ENCODE assay signal across 9 cellular contexts in the genomic region with DNA sequence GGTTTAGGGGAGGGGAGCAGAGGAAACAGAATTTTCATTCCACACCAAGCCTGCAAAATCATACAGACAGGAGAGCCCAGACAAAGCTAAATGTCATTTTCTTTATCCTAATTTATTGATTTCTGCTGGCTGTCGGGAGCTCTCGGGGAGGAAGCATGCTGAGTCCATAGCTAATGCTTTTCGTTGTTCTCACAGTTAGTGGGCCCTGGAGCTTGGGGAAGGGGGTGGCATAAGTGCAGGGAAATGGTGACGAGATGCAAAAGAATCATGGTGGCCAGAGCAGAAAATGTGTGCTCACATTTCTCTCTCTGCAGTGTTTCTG.
DNase-seq lines count a peak whose midpoint lies in the region; ATAC-seq, FAIRE-seq and TF ChIP-seq lines count a peak whose summit lies in the region.
"Had no signal": no experiment of that assay in that cellular context is flagged by ENCODE, and none has a peak within 500 bp of the region (broad histone marks: within the 10 kb centered on the region; RNA-seq: fewer than 3 reads in every experiment).

No MANE protein-coding gene starts in this region.

- H3K9me2 ChIP-seq in SK-N-SH = no peaks in the 10 kb centered on the region

- H3K9me3 ChIP-seq in SK-N-SH (no peaks in the 10 kb centered on the region), keratinocyte (ENCODE audit: control insufficient read depth, low read depth, low read length) (no peaks in the 10 kb centered on the region), stomach (no peaks in the 10 kb centered on the region)

- H3K36me3 Mint-ChIP-seq in WTC11 = no peaks in the 10 kb centered on the region

- no peak for DNase-seq in SK-N-SH
- DNase-seq in WTC11 (ENCODE audit: low spot score) = no peak
- no peak for DNase-seq in keratinocyte (ENCODE audit: low read depth, low spot score)
- DNase-seq in stomach = no peak
- DNase-seq in NCI-H69 (lab: John Stamatoyannopoulos, UW) = no peak
- no peak for DNase-seq in inferior parietal cortex (ENCODE audit: extremely low spot score)
- no peak for DNase-seq in NCI-H2196 (lab: John Stamatoyannopoulos, UW; ENCODE audit: unreplicated experiment)
- DNase-seq: activated CD8-positive, alpha-beta memory T cell treated with anti-CD3 and anti-CD28 coated beads, Interleukin-2, amount 50 U/mL, for 4 hours had no signal

- intact Hi-C loops in stomach (cut with DNase I; ENCODE audit: low total_unique reads) = no loop called here

- H4K20me1 ChIP-seq in SK-N-SH (ENCODE audit: insufficient read depth) (no peaks in the 10 kb centered on the region), keratinocyte (ENCODE audit: control insufficient read depth, extremely low read depth, insufficient read depth, low read length) (no peaks in the 10 kb centered on the region)

- H3K27me3 ChIP-seq in SK-N-SH (ENCODE audit: insufficient read depth) (no peaks in the 10 kb centered on the region), keratinocyte (ENCODE audit: control insufficient read depth, extremely low read depth, insufficient read depth, low read length) (no peaks in the 10 kb centered on the region), stomach (no peaks in the 10 kb centered on the region)

- peaks cover 6% of the 10 kb centered on the region; the same call in 1 of the 2 replicates for H3K9me3 Mint-ChIP-seq in WTC11

- H3K4me3 ChIP-seq in SK-N-SH (ENCODE audit: low read depth in 2 of 2, low read length in 1 of 2) (no peak overlapping the region), keratinocyte (ENCODE audit: control insufficient read depth in 2 of 3, extremely low read depth in 1 of 3, insufficient read depth in 2 of 3, low read depth in 1 of 3, low read length in 3 of 3) (peak overlapping the region in 1 of 3 experiments; percentile 11), stomach (no peak overlapping the region)

- H3K9ac ChIP-seq in SK-N-SH (peak overlapping the region; percentile 56), keratinocyte (ENCODE audit: control insufficient read depth, extremely low read depth, insufficient read depth, low read length) (peak overlapping the region; percentile 38)

- FAIRE-seq in keratinocyte (lab: Jason Lieb, UNC) = no peak

- dilution Hi-C loops in keratinocyte (cut with MboI; ENCODE audit: extremely low pct_ligation_motif_present, low sequenced_read_pairs) = no loop called here

- H3K9me1 ChIP-seq in keratinocyte (ENCODE audit: control insufficient read depth, extremely low read depth, insufficient read depth, low read length) = no peaks in the 10 kb centered on the region

- H3K27ac ChIP-seq in SK-N-SH (ENCODE audit: low read depth in 2 of 2, low read length in 1 of 2) (peak overlapping the region; percentile 79 to 84), keratinocyte (ENCODE audit: control insufficient read depth, insufficient read depth, low read length) (peak overlapping the region; percentile 50), stomach (peak overlapping the region in 4 of 5 donors; percentile 67 to 77 (median 75))

- H3K27ac Mint-ChIP-seq in WTC11 = peak overlapping the region; percentile 76; the same call in 1 of the 2 replicates

- H3F3A ChIP-seq in SK-N-SH (replicated peaks; ENCODE audit: insufficient read depth) = peaks cover 8% of the 10 kb centered on the region

- ATAC-seq in SK-N-SH treated with all-trans-retinoic acid at 6 μM for 48 hours = no peak
- ATAC-seq in WTC11 = peak; percentile 38; the same call in 1 of the 2 replicates

- H3K36me3 ChIP-seq in SK-N-SH (replicated peaks in 1 of 2; ENCODE audit: control insufficient read depth in 1 of 2, insufficient read depth in 2 of 2, low read length in 1 of 2) (no peaks in the 10 kb centered on the region), keratinocyte (ENCODE audit: control insufficient read depth in 2 of 2, extremely low read depth in 1 of 2, insufficient read depth in 2 of 2, low read length in 2 of 2) (no peaks in the 10 kb centered on the region), stomach (no peaks in the 10 kb centered on the region)

- TF ChIP-seq RAD21 in SK-N-SH (IDR thresholded peaks at IDR 0.05; ENCODE audit: low read length) = no peak

- H3K79me2 ChIP-seq in SK-N-SH (ENCODE audit: insufficient read depth) = no peaks in the 10 kb centered on the region
- no peaks in the 10 kb centered on the region for H3K79me2 ChIP-seq in keratinocyte (ENCODE audit: control insufficient read depth, insufficient read depth, low read length)

- peaks cover 6% of the 10 kb centered on the region for H3K27me3 Mint-ChIP-seq in WTC11 (ENCODE audit: low read depth)

- TF ChIP-seq CTCF in SK-N-SH (IDR thresholded peaks at IDR 0.05) = no peak
- no peak for TF ChIP-seq CTCF in WTC11 (IDR thresholded peaks at IDR 0.05)
- no peak for TF ChIP-seq CTCF in keratinocyte (optimal IDR thresholded peaks at IDR 0.05 in 1 of 3, IDR thresholded peaks at IDR 0.05 in 1 of 3, conservative IDR thresholded peaks at IDR 0.05 in 1 of 3; ENCODE audit: extremely low read depth in 1 of 3, insufficient read depth in 2 of 3, low read length in 3 of 3)
- no peak for TF ChIP-seq CTCF in stomach (IDR thresholded peaks at IDR 0.05)

- H3K4me2 ChIP-seq in SK-N-SH (peak overlapping the region; percentile 69), keratinocyte (ENCODE audit: control insufficient read depth, extremely low read depth, insufficient read depth, low read depth, low read length) (peak overlapping the region; percentile 65)

- POLR2A ChIA-PET in SK-N-SH (lab: Yijun Ruan, JAX) = no interaction called here
- POLR2A ChIA-PET in WTC11 (lab: Charles Lee) = interaction anchor here (0.7 kb wide), 1 partner anchor 9 kb away, joined by 3 read pairs; no protein-coding TSS in a partner anchor

- no peak overlapping the region for H3K4me3 Mint-ChIP-seq in WTC11

- TF ChIP-seq EP300 in SK-N-SH (IDR thresholded peaks at IDR 0.05; ENCODE audit: borderline replicate concordance in 1 of 2, low read depth in 1 of 2, low read length in 1 of 2) (no peak), stomach (IDR thresholded peaks at IDR 0.05) (no peak)

- H2AFZ ChIP-seq in SK-N-SH (ENCODE audit: low read depth) (no peak overlapping the region), keratinocyte (ENCODE audit: control insufficient read depth, low read length) (no peak overlapping the region)

- WGBS in SK-N-SH (ENCODE audit: low lambda C conversion rate) = 37% methylated on average over 4 of the region's 4 CpGs
- WGBS in stomach, 5 donors = 35 to 45% (median 37%) methylated on average over 4 of the region's 4 CpGs

- H3K4me1 ChIP-seq in SK-N-SH (ENCODE audit: control insufficient read depth in 1 of 2, insufficient read depth in 2 of 2, low read depth in 1 of 2, low read length in 1 of 2) = peaks cover 6% of the 10 kb centered on the region in 2 experiments
- peaks cover 9% of the 10 kb centered on the region for H3K4me1 ChIP-seq in keratinocyte (ENCODE audit: control insufficient read depth, extremely low read depth, insufficient read depth, low read length)
- H3K4me1 ChIP-seq in stomach = peaks cover 27 to 36% (median 32%) of the 10 kb centered on the region in 4 donors

- H3K4me1 Mint-ChIP-seq in WTC11 = peaks cover 38% of the 10 kb centered on the region

- no peak for TF ChIP-seq POLR2A in stomach (IDR thresholded peaks at IDR 0.05)

- CTCF ChIA-PET in SK-N-SH (lab: Yijun Ruan, JAX) (no interaction called here), WTC11 (lab: Charles Lee) (interaction anchor here (0.6 to 1.5 kb wide), 3 partner anchors 13 to 344 kb away, joined by 3 read pairs; no protein-coding TSS in a partner anchor)

TF ChIP-seq in SK-N-SH, 30 proteins besides CTCF, POLR2A, EP300 and RAD21 (continues in another document):
- TF ChIP-seq TAF1 (IDR thresholded peaks at IDR 0.05; ENCODE audit: borderline replicate concordance, low read depth, low read length) = no peak
- TF ChIP-seq ELF1 (IDR thresholded peaks at IDR 0.05) = no peak
- no peak for TF ChIP-seq IRF3 (IDR thresholded peaks at IDR 0.05; ENCODE audit: low read depth, low read length)
- TF ChIP-seq TCF12 (IDR thresholded peaks at IDR 0.05) = no peak

TF ChIP-seq in SK-N-SH treated with all-trans-retinoic acid at 6 μM for 48 hours, 23 proteins besides CTCF, POLR2A, EP300 and RAD21 (continues in another document):
- TF ChIP-seq PPARA (CRISPR knock-in tag; IDR thresholded peaks at IDR 0.05; ENCODE audit: borderline replicate concordance) (no peak), ZNF565 (CRISPR knock-in tag; conservative IDR thresholded peaks at IDR 0.05; ENCODE audit: low read depth) (no peak)

TF ChIP-seq in WTC11, 78 proteins besides CTCF, POLR2A, EP300 and RAD21:
- TF ChIP-seq ZNF423 (CRISPR knock-in tag; IDR thresholded peaks at IDR 0.05) = 0 out of 2 replicates have a peak, but pooled peaks have one; percentile 29
- TF ChIP-seq, protein P1, sequence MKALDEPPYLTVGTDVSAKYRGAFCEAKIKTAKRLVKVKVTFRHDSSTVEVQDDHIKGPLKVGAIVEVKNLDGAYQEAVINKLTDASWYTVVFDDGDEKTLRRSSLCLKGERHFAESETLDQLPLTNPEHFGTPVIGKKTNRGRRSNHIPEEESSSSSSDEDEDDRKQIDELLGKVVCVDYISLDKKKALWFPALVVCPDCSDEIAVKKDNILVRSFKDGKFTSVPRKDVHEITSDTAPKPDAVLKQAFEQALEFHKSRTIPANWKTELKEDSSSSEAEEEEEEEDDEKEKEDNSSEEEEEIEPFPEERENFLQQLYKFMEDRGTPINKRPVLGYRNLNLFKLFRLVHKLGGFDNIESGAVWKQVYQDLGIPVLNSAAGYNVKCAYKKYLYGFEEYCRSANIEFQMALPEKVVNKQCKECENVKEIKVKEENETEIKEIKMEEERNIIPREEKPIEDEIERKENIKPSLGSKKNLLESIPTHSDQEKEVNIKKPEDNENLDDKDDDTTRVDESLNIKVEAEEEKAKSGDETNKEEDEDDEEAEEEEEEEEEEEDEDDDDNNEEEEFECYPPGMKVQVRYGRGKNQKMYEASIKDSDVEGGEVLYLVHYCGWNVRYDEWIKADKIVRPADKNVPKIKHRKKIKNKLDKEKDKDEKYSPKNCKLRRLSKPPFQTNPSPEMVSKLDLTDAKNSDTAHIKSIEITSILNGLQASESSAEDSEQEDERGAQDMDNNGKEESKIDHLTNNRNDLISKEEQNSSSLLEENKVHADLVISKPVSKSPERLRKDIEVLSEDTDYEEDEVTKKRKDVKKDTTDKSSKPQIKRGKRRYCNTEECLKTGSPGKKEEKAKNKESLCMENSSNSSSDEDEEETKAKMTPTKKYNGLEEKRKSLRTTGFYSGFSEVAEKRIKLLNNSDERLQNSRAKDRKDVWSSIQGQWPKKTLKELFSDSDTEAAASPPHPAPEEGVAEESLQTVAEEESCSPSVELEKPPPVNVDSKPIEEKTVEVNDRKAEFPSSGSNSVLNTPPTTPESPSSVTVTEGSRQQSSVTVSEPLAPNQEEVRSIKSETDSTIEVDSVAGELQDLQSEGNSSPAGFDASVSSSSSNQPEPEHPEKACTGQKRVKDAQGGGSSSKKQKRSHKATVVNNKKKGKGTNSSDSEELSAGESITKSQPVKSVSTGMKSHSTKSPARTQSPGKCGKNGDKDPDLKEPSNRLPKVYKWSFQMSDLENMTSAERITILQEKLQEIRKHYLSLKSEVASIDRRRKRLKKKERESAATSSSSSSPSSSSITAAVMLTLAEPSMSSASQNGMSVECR (CRISPR knock-in tag; IDR thresholded peaks at IDR 0.05; ENCODE audit: borderline replicate concordance) = no peak
